ENCODE assay signal across 37 cellular contexts in genomic region chr1:6022193-6022592, GRCh38.
"Had no signal": no experiment of that assay in that cellular context is flagged by ENCODE, and none has a peak within 500 bp of the region (broad histone marks: within the 10 kb centered on the region; RNA-seq: fewer than 3 reads in every experiment).

No MANE protein-coding gene starts in this region.

- H3K27me3 Mint-ChIP-seq: activated B cell treated with CpG ODN at 0.5 μM for 24 hours; activated CD4-positive, alpha-beta memory T cell treated with anti-CD3 and anti-CD28 coated beads for 36 hours; activated CD4-positive, alpha-beta T cell treated with anti-CD3 and anti-CD28 coated beads, Interleukin-2, amount 10 ng/mL, durations not matched to agents 24 days and 14 days; activated CD8-positive, alpha-beta T cell treated with anti-CD3 and anti-CD28 coated beads for 36 hours; activated naive CD8-positive, alpha-beta T cell treated with anti-CD3 and anti-CD28 coated beads for 36 hours; activated T-helper 17 cell treated with anti-CD3 and anti-CD28 coated beads, Interleukin-2, amount 50 U/mL, for 72 hours; brain; central memory CD8-positive, alpha-beta T cell had no signal

- H3K4me1 Mint-ChIP-seq: brain had no signal

- H3K27ac Mint-ChIP-seq: activated B cell treated with CpG ODN at 0.5 μM for 24 hours; activated CD4-positive, alpha-beta memory T cell treated with anti-CD3 and anti-CD28 coated beads for 36 hours; activated CD4-positive, alpha-beta T cell treated with anti-CD3 and anti-CD28 coated beads, Interleukin-2, amount 10 ng/mL, durations not matched to agents 24 days and 14 days; activated CD8-positive, alpha-beta T cell treated with anti-CD3 and anti-CD28 coated beads for 36 hours; activated naive CD4-positive, alpha-beta T cell treated with anti-CD3 and anti-CD28 coated beads for 36 hours; activated naive CD4-positive, alpha-beta T cell treated with anti-CD3 and anti-CD28 coated beads, Interleukin-2, amount 50 U/mL, for 72 hours; activated naive CD8-positive, alpha-beta T cell treated with anti-CD3 and anti-CD28 coated beads for 36 hours; activated T-cell treated with anti-CD3 and anti-CD28 coated beads, Interleukin-2, amount 50 U/mL, for 72 hours; activated T-helper 1 cell treated with anti-CD3 and anti-CD28 coated beads, Interleukin-12 subunit alpha, Interleukin-12 subunit beta, Interleukin-2, Interleukin-4 antibody, amounts not matched to agents 30 ng/mL and 10 ng/mL and 1 ng/mL, durations not matched to agents 14 hours and 24 hours and 36 hours; activated T-helper 17 cell treated with anti-CD3 and anti-CD28 coated beads, Interleukin-2, amount 50 U/mL, for 72 hours; brain; T-helper 1 cell treated with Interleukin-12 subunit alpha and Interleukin-12 subunit beta and Interleukin-4 antibody, amounts not matched to agents 30 μg/mL and 1 μg/mL, for 36 hours; T-helper 2 cell treated with Interferon-gamma antibody and Interleukin-4, amounts not matched to agents 5 μg/mL and 100 μg/mL, for 36 hours had no signal

- H3K4me3 ChIP-seq: adrenal gland, cardiac muscle cell had no signal

- H3K9me3 ChIP-seq: adrenal gland had no signal

- H3K9me3 Mint-ChIP-seq: activated B cell treated with CpG ODN at 0.5 μM for 24 hours; activated CD4-positive, alpha-beta memory T cell treated with anti-CD3 and anti-CD28 coated beads for 36 hours; activated CD4-positive, alpha-beta T cell treated with anti-CD3 and anti-CD28 coated beads, Interleukin-2, amount 10 ng/mL, durations not matched to agents 24 days and 14 days; activated T-cell treated with anti-CD3 and anti-CD28 coated beads, Interleukin-2, amount 50 U/mL, for 4 hours; activated T-helper 1 cell treated with anti-CD3 and anti-CD28 coated beads, Interleukin-12 subunit alpha, Interleukin-12 subunit beta, Interleukin-2, Interleukin-4 antibody, amounts not matched to agents 30 ng/mL and 10 ng/mL and 1 ng/mL, durations not matched to agents 14 hours and 24 hours and 36 hours; activated T-helper 17 cell treated with anti-CD3 and anti-CD28 coated beads, Interleukin-2, amount 50 U/mL, for 72 hours; brain; central memory CD8-positive, alpha-beta T cell; T-helper 1 cell treated with Interleukin-12 subunit alpha and Interleukin-12 subunit beta and Interleukin-4 antibody, amounts not matched to agents 30 μg/mL and 1 μg/mL, for 36 hours; T-helper 2 cell treated with Interferon-gamma antibody and Interleukin-4, amounts not matched to agents 5 μg/mL and 100 μg/mL, for 36 hours had no signal

- FAIRE-seq: TTC549 had no signal

- DNase-seq: activated B cell treated with CpG ODN at 0.5 μM for 24 hours; activated CD4-positive, alpha-beta memory T cell treated with anti-CD3 and anti-CD28 coated beads for 36 hours; activated CD4-positive, alpha-beta T cell treated with anti-CD3 and anti-CD28 coated beads for 4 hours; activated CD4-positive, alpha-beta T cell treated with anti-CD3 and anti-CD28 coated beads, Interleukin-2, amount 10 ng/mL, durations not matched to agents 24 days and 14 days; activated CD4-positive, alpha-beta T cell treated with anti-CD3 and anti-CD28 coated beads, Interleukin-2, amount 50 U/mL, for 1 hour; activated CD4-positive, alpha-beta T cell treated with anti-CD3 and anti-CD28 coated beads, Interleukin-2, amount 50 U/mL, for 4 hours; activated CD4-positive, CD25-positive, alpha-beta regulatory T cell treated with anti-CD3 and anti-CD28 coated beads, Interleukin-2, amount 50 U/mL, for 72 hours; activated CD8-positive, alpha-beta memory T cell treated with anti-CD3 and anti-CD28 coated beads, Interleukin-2, amount 50 U/mL, for 4 hours; activated CD8-positive, alpha-beta T cell treated with anti-CD3 and anti-CD28 coated beads for 36 hours; activated effector memory CD4-positive, alpha-beta T cell treated with anti-CD3 and anti-CD28 coated beads, Interleukin-2, amount 50 U/mL, for 16 hours; activated gamma-delta T cell treated with Interleukin-2 at 50 U/mL for 16 hours; activated naive CD4-positive, alpha-beta T cell; activated naive CD4-positive, alpha-beta T cell treated with anti-CD3 and anti-CD28 coated beads for 36 hours; activated naive CD4-positive, alpha-beta T cell treated with anti-CD3 and anti-CD28 coated beads, Interleukin-2, amount 50 U/mL, for 16 hours; activated naive CD8-positive, alpha-beta T cell treated with anti-CD3 and anti-CD28 coated beads for 36 hours; activated T-cell treated with anti-CD3 and anti-CD28 coated beads for 4 hours; activated T-cell treated with anti-CD3 and anti-CD28 coated beads, Interleukin-2, amount 50 U/mL, for 1 hour; activated T-cell treated with anti-CD3 and anti-CD28 coated beads, Interleukin-2, amount 50 U/mL, for 4 hours; activated T-cell treated with anti-CD3 and anti-CD28 coated beads, Interleukin-2, amount 50 U/mL, for 72 hours; adrenal gland; amniotic stem cell; aorta; caudate nucleus; cerebellar nuclear complex; T-helper 1 cell; T-helper 2 cell; T-helper 9 cell had no signal

- H3K27ac ChIP-seq: adrenal gland, cardiac muscle cell, VCaP had no signal

- ATAC-seq: activated CD8-positive, alpha-beta T cell treated with anti-CD3 and anti-CD28 coated beads for 36 hours; activated naive CD4-positive, alpha-beta T cell treated with anti-CD3 and anti-CD28 coated beads, Interleukin-2, amount 50 U/mL, for 72 hours; activated T-cell treated with anti-CD3 and anti-CD28 coated beads, Interleukin-2, amount 50 U/mL, for 4 hours; activated T-cell treated with anti-CD3 and anti-CD28 coated beads, Interleukin-2, amount 50 U/mL, for 72 hours; activated T-helper 17 cell treated with anti-CD3 and anti-CD28 coated beads, Interleukin-2, amount 50 U/mL, for 72 hours had no signal

- H3K4me3 Mint-ChIP-seq: activated B cell treated with CpG ODN at 0.5 μM for 24 hours; activated CD4-positive, alpha-beta memory T cell treated with anti-CD3 and anti-CD28 coated beads for 36 hours; activated CD4-positive, alpha-beta T cell treated with anti-CD3 and anti-CD28 coated beads, Interleukin-2, amount 10 ng/mL, durations not matched to agents 24 days and 14 days; activated CD8-positive, alpha-beta T cell treated with anti-CD3 and anti-CD28 coated beads for 36 hours; activated naive CD4-positive, alpha-beta T cell treated with anti-CD3 and anti-CD28 coated beads for 36 hours; activated naive CD8-positive, alpha-beta T cell treated with anti-CD3 and anti-CD28 coated beads for 36 hours; activated T-cell treated with anti-CD3 and anti-CD28 coated beads, Interleukin-2, amount 50 U/mL, for 4 hours; activated T-cell treated with anti-CD3 and anti-CD28 coated beads, Interleukin-2, amount 50 U/mL, for 72 hours; activated T-helper 1 cell treated with anti-CD3 and anti-CD28 coated beads, Interleukin-12 subunit alpha, Interleukin-12 subunit beta, Interleukin-2, Interleukin-4 antibody, amounts not matched to agents 30 ng/mL and 10 ng/mL and 1 ng/mL, durations not matched to agents 14 hours and 24 hours and 36 hours; activated T-helper 17 cell treated with anti-CD3 and anti-CD28 coated beads, Interleukin-2, amount 50 U/mL, for 72 hours; brain; central memory CD8-positive, alpha-beta T cell; T-helper 1 cell treated with Interleukin-12 subunit alpha and Interleukin-12 subunit beta and Interleukin-4 antibody, amounts not matched to agents 30 μg/mL and 1 μg/mL, for 36 hours; T-helper 2 cell treated with Interferon-gamma antibody and Interleukin-4, amounts not matched to agents 5 μg/mL and 100 μg/mL, for 36 hours had no signal

- H3K4me1 ChIP-seq: adrenal gland had no signal

- H3K27me3 ChIP-seq: adrenal gland, cardiac muscle cell had no signal
